20 cellular contexts compared by ENCODE assay signal in the genomic region with DNA sequence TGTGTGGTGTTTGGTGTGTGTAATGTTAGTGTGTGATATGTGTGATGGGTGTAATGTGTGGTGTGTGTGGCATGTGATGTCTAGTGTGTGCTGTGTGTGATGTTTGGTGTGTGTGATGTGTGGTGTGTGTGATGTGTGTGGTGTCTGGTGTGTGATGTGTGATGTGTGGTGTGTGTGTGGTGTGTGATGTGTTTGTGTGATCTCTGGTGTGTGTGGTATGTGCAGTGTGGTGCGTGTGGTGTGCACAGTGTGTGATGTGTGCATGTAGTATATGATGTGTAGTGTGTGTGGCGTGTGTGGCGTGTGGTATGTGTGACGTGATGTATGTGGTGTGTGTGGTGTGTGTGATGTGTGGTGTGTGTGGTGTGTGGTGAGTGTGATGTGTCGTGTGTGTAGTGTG.
DNase-seq lines count a peak whose midpoint lies in the region; ATAC-seq, FAIRE-seq and TF ChIP-seq lines count a peak whose summit lies in the region.
"Had no signal": no experiment of that assay in that cellular context is flagged by ENCODE, and none has a peak within 500 bp of the region (broad histone marks: within the 10 kb centered on the region; RNA-seq: fewer than 3 reads in every experiment).

No MANE protein-coding gene starts in this region.

- H3K27me3 Mint-ChIP-seq in WTC11 (ENCODE audit: low read depth): peaks cover 7% of the 10 kb centered on the region
- peaks cover 0 to 24% (median 11%) of the 10 kb centered on the region in 5 donors for H3K27me3 Mint-ChIP-seq in naive thymus-derived CD4-positive, alpha-beta T cell

- H3K9ac ChIP-seq in HepG2 (ENCODE audit: insufficient read depth, low read depth, low read length) (no peak overlapping the region), GM23248 (no peak overlapping the region)
- H3K9ac ChIP-seq: BLaER1, KMS-11 had no signal

- in situ Hi-C loops in HepG2 (cut with HindIII; ENCODE audit: extremely low pct_ligation_motif_present, low pct_unique_long_range_greater_than_20kb) (no loop called here), GM23248 (cut with MboI) (no loop called here)

- intact Hi-C loops in HepG2 (cut with micrococcal nuclease; ENCODE audit: unreplicated experiment) (no loop called here), right lobe of liver (cut with DNase I) (no loop called here)
- intact Hi-C loops in naive thymus-derived CD4-positive, alpha-beta T cell (cut with micrococcal nuclease): loop anchor here in 1 of 2 donors (10.0 kb wide), 1 partner anchor 1028 kb away; no protein-coding TSS in a partner anchor

- no peaks in the 10 kb centered on the region for H3K36me3 Mint-ChIP-seq in WTC11
- peaks cover 0 to 5% (median 0%) of the 10 kb centered on the region in 5 donors for H3K36me3 Mint-ChIP-seq in naive thymus-derived CD4-positive, alpha-beta T cell

- no peak for TF ChIP-seq CTCF in HepG2 (CRISPR knock-in tag; IDR thresholded peaks at IDR 0.05)
- no peak for TF ChIP-seq CTCF in right lobe of liver (IDR thresholded peaks at IDR 0.05)
- TF ChIP-seq CTCF in WTC11 (IDR thresholded peaks at IDR 0.05): no peak

- no peak overlapping the region for H3K4me3 Mint-ChIP-seq in WTC11
- no peak overlapping the region for H3K4me3 Mint-ChIP-seq in naive thymus-derived CD4-positive, alpha-beta T cell
- H3K4me3 Mint-ChIP-seq: CD8-positive, alpha-beta memory T cell; IgD-negative memory B cell had no signal

- no peak for ATAC-seq in HepG2
- no peak for ATAC-seq in right lobe of liver
- no peak for ATAC-seq in WTC11
- peak; percentile 22 for ATAC-seq in naive thymus-derived CD4-positive, alpha-beta T cell

- no peak overlapping the region for H3K4me2 ChIP-seq in HepG2 (ENCODE audit: low read depth, low read length)
- H3K4me2 ChIP-seq in GM23248 (ENCODE audit: unreplicated experiment): no peak overlapping the region
- H3K4me2 ChIP-seq: BLaER1, KMS-11 had no signal

- H3K27ac ChIP-seq in HepG2 (ENCODE audit: extremely low read length, insufficient read depth, low read length): no peak overlapping the region
- H3K27ac ChIP-seq in right lobe of liver: no peak overlapping the region
- H3K27ac ChIP-seq in naive thymus-derived CD4-positive, alpha-beta T cell (ENCODE audit: low read depth, low read length): no peak overlapping the region
- H3K27ac ChIP-seq in GM23248: no peak overlapping the region
- H3K27ac ChIP-seq: 22Rv1, BLaER1, HL-60, KMS-11 had no signal

- CTCF ChIA-PET in HepG2 (lab: Yijun Ruan, JAX; ENCODE audit: low intra/inter-chr PET ratio, low total read pairs): no interaction called here
- CTCF ChIA-PET in WTC11 (lab: Charles Lee): no interaction called here
- CTCF ChIA-PET in naive thymus-derived CD4-positive, alpha-beta T cell (lab: Charles Lee): no interaction called here

- POLR2A ChIA-PET in HepG2 (lab: Yijun Ruan, JAX) (no interaction called here), WTC11 (lab: Charles Lee) (no interaction called here)
- POLR2A ChIA-PET in naive thymus-derived CD4-positive, alpha-beta T cell (lab: Charles Lee): no interaction called here

- FAIRE-seq in HepG2 (lab: Jason Lieb, UNC): peak; percentile 92
- FAIRE-seq: GM18507 had no signal

- TF ChIP-seq RAD21 in HepG2 (CRISPR knock-in tag; IDR thresholded peaks at IDR 0.05): no peak

- no peak overlapping the region for H3K27ac Mint-ChIP-seq in WTC11
- H3K27ac Mint-ChIP-seq in naive thymus-derived CD4-positive, alpha-beta T cell: no peak overlapping the region
- H3K27ac Mint-ChIP-seq: CD8-positive, alpha-beta memory T cell; IgD-negative memory B cell had no signal

- 48% methylated on average over 5 of the region's 5 CpGs for WGBS in HepG2 (ENCODE audit: low lambda C conversion rate)
- 83% methylated on average over 5 of the region's 5 CpGs for WGBS in right lobe of liver (ENCODE audit: insufficient coverage, low coverage, low lambda C conversion rate, missing lambda C conversion rate)
- 64 to 78% methylated on average over 4 to 5 of the region's 5 CpGs for WGBS in GM23248 (ENCODE audit: low coverage in 1 of 2, low lambda C conversion rate in 2 of 2, missing lambda C conversion rate in 2 of 2), 2 experiments

- 0 out of 2 replicates have a peak, but pooled peaks cover 3% of the 10 kb centered on the region for H3K4me1 Mint-ChIP-seq in WTC11
- no peaks in the 10 kb centered on the region for H3K4me1 Mint-ChIP-seq in naive thymus-derived CD4-positive, alpha-beta T cell
- H3K4me1 Mint-ChIP-seq: CD8-positive, alpha-beta memory T cell; IgD-negative memory B cell had no signal

- TF ChIP-seq EP300 in HepG2 (IDR thresholded peaks at IDR 0.05; ENCODE audit: low read depth in 2 of 2, low read length in 2 of 2) (no peak), HepG2 (CRISPR knock-in tag; IDR thresholded peaks at IDR 0.05; ENCODE audit: borderline replicate concordance) (no peak)

- H3K36me3 ChIP-seq in HepG2 (replicated peaks in 1 of 2; ENCODE audit: control insufficient read depth in 1 of 2, insufficient read depth in 2 of 2, low read length in 2 of 2): no peaks in the 10 kb centered on the region
- H3K36me3 ChIP-seq in right lobe of liver: no peaks in the 10 kb centered on the region
- H3K36me3 ChIP-seq in naive thymus-derived CD4-positive, alpha-beta T cell (ENCODE audit: control insufficient read depth in 2 of 3, insufficient read depth in 3 of 3, low read length in 3 of 3): no peaks in the 10 kb centered on the region
- no peaks in the 10 kb centered on the region for H3K36me3 ChIP-seq in GM23248 (ENCODE audit: low read depth)
- H3K36me3 ChIP-seq: BLaER1 had no signal

- no peak for TF ChIP-seq POLR2A in HepG2 (IDR thresholded peaks at IDR 0.05; ENCODE audit: insufficient read depth in 1 of 2, low read depth in 2 of 2, low read length in 2 of 2)
- no peak for TF ChIP-seq POLR2A in right lobe of liver (IDR thresholded peaks at IDR 0.05)

- no peak for DNase-seq in HepG2 (ENCODE audit: low spot score)
- DNase-seq in right lobe of liver: no peak
- no peak for DNase-seq in WTC11 (ENCODE audit: low spot score)
- DNase-seq in naive thymus-derived CD4-positive, alpha-beta T cell: no peak
- DNase-seq in DMS79 (lab: John Stamatoyannopoulos, UW): no peak
- DNase-seq in activated CD8-positive, alpha-beta memory T cell treated with anti-CD3 and anti-CD28 coated beads, Interleukin-2, amount 50 U/mL, for 4 hours: no peak
- no peak for DNase-seq in SW480 (ENCODE audit: low spot score)
- DNase-seq in GM23248: no peak
- DNase-seq: AML-193; Caco-2; CD8-positive, alpha-beta memory T cell; GF-D8; GOT3; HCEC 1CT had no signal

- H3K4me3 ChIP-seq in HepG2 (replicated peaks in 1 of 3; ENCODE audit: insufficient read depth in 1 of 3, low read depth in 2 of 3, low read length in 3 of 3): no peak overlapping the region
- no peak overlapping the region for H3K4me3 ChIP-seq in right lobe of liver
- H3K4me3 ChIP-seq in naive thymus-derived CD4-positive, alpha-beta T cell (ENCODE audit: low read length): no peak overlapping the region
- no peak overlapping the region for H3K4me3 ChIP-seq in GM23248
- H3K4me3 ChIP-seq: BLaER1 had no signal

- no peak overlapping the region for H2AFZ ChIP-seq in HepG2 (ENCODE audit: low read length)
- no peak overlapping the region for H2AFZ ChIP-seq in GM23248

- no TSS peak for BruUV-seq in HepG2 (replicated peaks; lab: Mats Ljungman, UMichigan)

- H3K27me3 ChIP-seq in HepG2 (ENCODE audit: control insufficient read depth in 1 of 2, insufficient read depth in 2 of 2, low read length in 2 of 2) (peaks cover 0 to 33% of the 10 kb centered on the region in 2 experiments; a peak in 3 of 5 replicates), right lobe of liver (no peaks in the 10 kb centered on the region), GM23248 (replicated peaks; ENCODE audit: insufficient read depth) (no peaks in the 10 kb centered on the region)
- no peaks in the 10 kb centered on the region for H3K27me3 ChIP-seq in naive thymus-derived CD4-positive, alpha-beta T cell (ENCODE audit: control insufficient read depth in 2 of 2, insufficient read depth in 2 of 2, low read length in 2 of 2)
- H3K27me3 ChIP-seq: BLaER1 had no signal

- H3K4me1 ChIP-seq in HepG2 (ENCODE audit: insufficient read depth, low read length) (no peaks in the 10 kb centered on the region), right lobe of liver (no peaks in the 10 kb centered on the region), GM23248 (ENCODE audit: insufficient read depth) (no peaks in the 10 kb centered on the region)
- no peaks in the 10 kb centered on the region for H3K4me1 ChIP-seq in naive thymus-derived CD4-positive, alpha-beta T cell (ENCODE audit: control insufficient read depth in 2 of 2, insufficient read depth in 2 of 2, low read length in 2 of 2)
- H3K4me1 ChIP-seq: Caco-2 had no signal

- H3K9me3 ChIP-seq in HepG2 (ENCODE audit: low read length): peaks cover 17% of the 10 kb centered on the region; the same call in 1 of the 2 replicates
- H3K9me3 ChIP-seq in right lobe of liver: no peaks in the 10 kb centered on the region
- H3K9me3 ChIP-seq in naive thymus-derived CD4-positive, alpha-beta T cell (ENCODE audit: control insufficient read depth in 2 of 3, low read length in 3 of 3): peaks cover 0 to 4% (median 0%) of the 10 kb centered on the region in 3 experiments
- no peaks in the 10 kb centered on the region for H3K9me3 ChIP-seq in GM23248 (ENCODE audit: low read depth)

- H3K9me2 ChIP-seq in GM23248 (ENCODE audit: insufficient read depth): no peaks in the 10 kb centered on the region

- H3K79me2 ChIP-seq in HepG2 (ENCODE audit: insufficient read depth, low read length) (no peaks in the 10 kb centered on the region), GM23248 (ENCODE audit: insufficient read depth) (no peaks in the 10 kb centered on the region)

- H4K20me1 ChIP-seq in HepG2 (ENCODE audit: insufficient read depth, low read length): no peaks in the 10 kb centered on the region
- H4K20me1 ChIP-seq in GM23248 (ENCODE audit: insufficient read depth): no peaks in the 10 kb centered on the region
- H4K20me1 ChIP-seq: BLaER1 had no signal

- H3K9me3 Mint-ChIP-seq in WTC11: peaks cover 10% of the 10 kb centered on the region
- H3K9me3 Mint-ChIP-seq in naive thymus-derived CD4-positive, alpha-beta T cell: peaks cover 0 to 21% (median 4%) of the 10 kb centered on the region in 11 donors

- H3F3A ChIP-seq in GM23248 (ENCODE audit: insufficient read depth): no peaks in the 10 kb centered on the region

TF ChIP-seq in WTC11, 78 proteins besides CTCF, POLR2A, EP300 and RAD21 (continues in another document):
- TF ChIP-seq NR3C1 (CRISPR knock-in tag; conservative IDR thresholded peaks at IDR 0.05; ENCODE audit: low read depth) (no peak), NFE2L1 (CRISPR knock-in tag; IDR thresholded peaks at IDR 0.05) (peak; percentile 81; the same call in 1 of the 2 replicates)
- TF ChIP-seq, protein P1, sequence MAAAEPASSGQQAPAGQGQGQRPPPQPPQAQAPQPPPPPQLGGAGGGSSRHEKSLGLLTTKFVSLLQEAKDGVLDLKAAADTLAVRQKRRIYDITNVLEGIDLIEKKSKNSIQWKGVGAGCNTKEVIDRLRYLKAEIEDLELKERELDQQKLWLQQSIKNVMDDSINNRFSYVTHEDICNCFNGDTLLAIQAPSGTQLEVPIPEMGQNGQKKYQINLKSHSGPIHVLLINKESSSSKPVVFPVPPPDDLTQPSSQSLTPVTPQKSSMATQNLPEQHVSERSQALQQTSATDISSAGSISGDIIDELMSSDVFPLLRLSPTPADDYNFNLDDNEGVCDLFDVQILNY (CRISPR knock-in tag; IDR thresholded peaks at IDR 0.05): no peak
